In genomic region chr10:113386005-113386404, GRCh38 we compare ENCODE assay signal across 1 cellular context.
TF ChIP-seq lines count a peak whose summit lies in the region.

No MANE protein-coding gene starts in this region.

TF ChIP-seq in A549, 52 proteins besides CTCF, POLR2A, EP300 and RAD21 (continued from another document):
- no peak for TF ChIP-seq KDM1A (IDR thresholded peaks at IDR 0.05; ENCODE audit: low read depth)
- no peak for TF ChIP-seq HEYL (CRISPR knock-in tag; IDR thresholded peaks at IDR 0.05)
- TF ChIP-seq HES2 (IDR thresholded peaks at IDR 0.05), result no peak
- TF ChIP-seq MYC (IDR thresholded peaks at IDR 0.05; ENCODE audit: borderline replicate concordance, low read length), result no peak
